9 cellular contexts compared by ENCODE assay signal in the genomic region with DNA sequence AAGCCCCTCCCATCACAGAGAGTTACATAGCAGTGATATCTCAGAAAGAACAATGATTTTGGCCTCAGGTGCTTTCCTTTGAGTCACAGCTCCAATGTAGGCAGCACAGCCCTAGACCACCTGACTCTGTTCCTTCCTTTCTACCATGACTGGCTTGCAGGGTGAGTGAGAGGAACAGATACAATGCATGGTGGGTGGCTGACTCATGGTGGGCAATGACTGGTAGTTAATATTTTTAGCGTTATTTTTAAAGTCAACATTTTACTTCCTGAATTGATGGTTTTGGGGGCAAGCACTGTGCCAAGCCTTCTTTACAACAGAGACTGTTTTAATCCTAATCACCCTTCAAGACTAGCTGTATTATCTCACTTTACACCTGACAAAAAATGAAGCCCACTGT. TPM values are rescaled to one million over a fixed set of nuclear protein-coding genes. Genes with fewer than 3 reads are reported as not detected.
DNase-seq lines count a peak whose midpoint lies in the region; ATAC-seq and TF ChIP-seq lines count a peak whose summit lies in the region.
"Had no signal": no experiment of that assay in that cellular context is flagged by ENCODE, and none has a peak within 500 bp of the region (broad histone marks: within the 10 kb centered on the region; RNA-seq: fewer than 3 reads in every experiment).

No MANE protein-coding gene starts in this region.

- H3K4me3 ChIP-seq in MM.1S (ENCODE audit: low read length) (no peak overlapping the region), A673 (ENCODE audit: low read depth, low read length, poor library complexity, severe bottlenecking) (no peak overlapping the region)

- DNase-seq in ELF-1 (ENCODE audit: low read depth, low spot score) (peak; percentile 31), MM.1S (peak; percentile 59), glutamatergic neuron (no peak), A673 (ENCODE audit: low spot score) (no peak), iPS-NIHi7 (ENCODE audit: extremely low spot score) (no peak), midbrain (lab: John Stamatoyannopoulos, UW) (no peak)
- DNase-seq in activated CD4-positive, alpha-beta memory T cell treated with anti-CD3 and anti-CD28 coated beads, Interleukin-2, amount 10 ng/mL, durations not matched to agents 7 days and 5 days = no peak
- DNase-seq: DMS79 had no signal

- intact Hi-C loops in A673 (cut with micrococcal nuclease; ENCODE audit: unreplicated experiment) = no loop called here

- H3K9me3 ChIP-seq in MM.1S (replicated peaks; ENCODE audit: insufficient read depth, low read length) = no peaks in the 10 kb centered on the region
- no peaks in the 10 kb centered on the region for H3K9me3 ChIP-seq in A673 (ENCODE audit: low read depth, low read length, poor library complexity, severe bottlenecking)

- H4K20me1 ChIP-seq in MM.1S (ENCODE audit: insufficient read depth, low read length) = no peaks in the 10 kb centered on the region

- H3K4me1 ChIP-seq in MM.1S (ENCODE audit: low read length) (peaks cover 22% of the 10 kb centered on the region), A673 (ENCODE audit: insufficient read depth, low read length, poor library complexity, severe bottlenecking) (no peaks in the 10 kb centered on the region)

- peaks cover 27% of the 10 kb centered on the region for H3K9me3 Mint-ChIP-seq in glutamatergic neuron (ENCODE audit: unreplicated experiment)
- no peaks in the 10 kb centered on the region for H3K9me3 Mint-ChIP-seq in activated CD4-positive, alpha-beta memory T cell treated with anti-CD3 and anti-CD28 coated beads, Interleukin-2, amount 10 ng/mL, durations not matched to agents 7 days and 5 days

- H3K36me3 ChIP-seq in MM.1S (replicated peaks; ENCODE audit: insufficient read depth, low read length) (no peaks in the 10 kb centered on the region), A673 (ENCODE audit: insufficient read depth, low read length, poor library complexity, severe bottlenecking) (no peaks in the 10 kb centered on the region)

- CTCF ChIA-PET in A673 (lab: Charles Lee) = no interaction called here
- CTCF ChIA-PET in activated CD4-positive, alpha-beta memory T cell treated with anti-CD3 and anti-CD28 coated beads, Interleukin-2, amount 10 ng/mL, durations not matched to agents 7 days and 5 days (lab: Charles Lee) = interaction anchor here (0.9 kb wide), 1 partner anchor 128 kb away, joined by 3 read pairs; no protein-coding TSS in a partner anchor

- H3K27ac ChIP-seq in MM.1S (ENCODE audit: low read length) (peak overlapping the region; percentile 27; the same call in 1 of the 2 replicates), A673 (ENCODE audit: low read depth, low read length, poor library complexity, severe bottlenecking) (no peak overlapping the region)

- H3K36me3 Mint-ChIP-seq in glutamatergic neuron (ENCODE audit: unreplicated experiment) = no peaks in the 10 kb centered on the region
- no peaks in the 10 kb centered on the region for H3K36me3 Mint-ChIP-seq in activated CD4-positive, alpha-beta memory T cell treated with anti-CD3 and anti-CD28 coated beads, Interleukin-2, amount 10 ng/mL, durations not matched to agents 7 days and 5 days (ENCODE audit: low read depth)

- peaks cover 28% of the 10 kb centered on the region for H3F3A ChIP-seq in MM.1S (ENCODE audit: insufficient read depth, low read length)

- no TSS peak for BruUV-seq in A673 (replicated peaks; lab: Mats Ljungman, UMichigan)

- H2AFZ ChIP-seq in MM.1S (ENCODE audit: low read length) = no peak overlapping the region

- peaks cover 58% of the 10 kb centered on the region for H3K79me2 ChIP-seq in MM.1S (ENCODE audit: low read length)

- peaks cover 21% of the 10 kb centered on the region for H3K4me1 Mint-ChIP-seq in glutamatergic neuron (ENCODE audit: low read depth, unreplicated experiment)
- peaks cover 14% of the 10 kb centered on the region for H3K4me1 Mint-ChIP-seq in activated CD4-positive, alpha-beta memory T cell treated with anti-CD3 and anti-CD28 coated beads, Interleukin-2, amount 10 ng/mL, durations not matched to agents 7 days and 5 days

- ATAC-seq in GM21526 (IDR thresholded peaks at IDR 0.05; ENCODE audit: low FRiP score, unreplicated experiment) = peak; percentile 41

- no peaks in the 10 kb centered on the region for H3K9me2 ChIP-seq in MM.1S (replicated peaks; ENCODE audit: insufficient read depth, low read length)

- POLR2A ChIA-PET in A673 (lab: Charles Lee; ENCODE audit: low non-redundant PET) = no interaction called here
- POLR2A ChIA-PET in activated CD4-positive, alpha-beta memory T cell treated with anti-CD3 and anti-CD28 coated beads, Interleukin-2, amount 10 ng/mL, durations not matched to agents 7 days and 5 days (lab: Charles Lee) = no interaction called here

- peak overlapping the region; percentile 31 for H3K27ac Mint-ChIP-seq in glutamatergic neuron (ENCODE audit: unreplicated experiment)
- H3K27ac Mint-ChIP-seq in activated CD4-positive, alpha-beta memory T cell treated with anti-CD3 and anti-CD28 coated beads, Interleukin-2, amount 10 ng/mL, durations not matched to agents 7 days and 5 days = no peak overlapping the region

- H3K27me3 ChIP-seq in MM.1S (replicated peaks; ENCODE audit: insufficient read depth, low read length) (no peaks in the 10 kb centered on the region), A673 (replicated peaks; ENCODE audit: insufficient read depth, low read depth, low read length, poor library complexity) (no peaks in the 10 kb centered on the region)

- TF ChIP-seq CTCF in MM.1S (IDR thresholded peaks at IDR 0.05; ENCODE audit: low read length) (no peak), glutamatergic neuron (IDR thresholded peaks at IDR 0.05; ENCODE audit: partially characterized antibody, unreplicated experiment) (no peak), A673 (conservative IDR thresholded peaks at IDR 0.05; ENCODE audit: low read depth, low read length) (no peak)

- peak overlapping the region; percentile 40 for H3K4me2 ChIP-seq in MM.1S (ENCODE audit: low read depth, low read length)

- H3K27me3 Mint-ChIP-seq in glutamatergic neuron (ENCODE audit: unreplicated experiment) = peaks cover 20% of the 10 kb centered on the region
- H3K27me3 Mint-ChIP-seq in activated CD4-positive, alpha-beta memory T cell treated with anti-CD3 and anti-CD28 coated beads, Interleukin-2, amount 10 ng/mL, durations not matched to agents 7 days and 5 days = peaks cover 67% of the 10 kb centered on the region

- H3K4me3 Mint-ChIP-seq in glutamatergic neuron (ENCODE audit: unreplicated experiment) = no peak overlapping the region
- no peak overlapping the region for H3K4me3 Mint-ChIP-seq in activated CD4-positive, alpha-beta memory T cell treated with anti-CD3 and anti-CD28 coated beads, Interleukin-2, amount 10 ng/mL, durations not matched to agents 7 days and 5 days

- no peak overlapping the region for H3K9ac ChIP-seq in MM.1S (ENCODE audit: low read length)

RNA-seq across cellular contexts. Expression of gene ST3GAL6, which starts 32.8 kb away (rescaled TPM):
- total RNA-seq in glutamatergic neuron (ENCODE audit: unreplicated experiment) (52.9 TPM), A673 (2021) (4.8 and 8.2 TPM in 2 replicates)
- total RNA-seq in activated CD4-positive, alpha-beta memory T cell treated with anti-CD3 and anti-CD28 coated beads, Interleukin-2, amount 10 ng/mL, durations not matched to agents 7 days and 5 days = not detected

Comparison
In these comparisons a context has a peak if more than half of its experiments do, and no peak if none do; other contexts are left out.
1. DNase-seq: peak in ELF-1 (single experiment) and MM.1S (single experiment); none in glutamatergic neuron (single experiment), A673 (single experiment), iPS-NIHi7 (single experiment), midbrain (single experiment) and activated CD4-positive, alpha-beta memory T cell treated with anti-CD3 and anti-CD28 coated beads, Interleukin-2, amount 10 ng/mL, durations not matched to agents 7 days and 5 days (single experiment).